24 cellular contexts compared by ENCODE assay signal in genomic region chr9:121818016-121818661, GRCh38.
"Had no signal": no experiment of that assay in that cellular context is flagged by ENCODE, and none has a peak within 500 bp of the region (broad histone marks: within the 10 kb centered on the region; RNA-seq: fewer than 3 reads in every experiment).

No MANE protein-coding gene starts in this region.

- H3K9me3 ChIP-seq: colonic mucosa, esophagus squamous epithelium, gastrocnemius medialis, pancreas, testis, upper lobe of left lung had no signal

- H3K4me1 Mint-ChIP-seq: activated CD4-positive, alpha-beta T cell treated with anti-CD3 and anti-CD28 coated beads for 36 hours; activated T-helper 17 cell treated with anti-CD3 and anti-CD28 coated beads, Interleukin-2, amount 50 U/mL, for 72 hours had no signal

- H3K27ac Mint-ChIP-seq: activated CD4-positive, alpha-beta T cell treated with anti-CD3 and anti-CD28 coated beads for 36 hours; activated naive CD4-positive, alpha-beta T cell treated with anti-CD3 and anti-CD28 coated beads, Interleukin-2, amount 50 U/mL, for 72 hours; activated T-cell treated with anti-CD3 and anti-CD28 coated beads, Interleukin-2, amount 50 U/mL, for 24 hours; activated T-helper 17 cell treated with anti-CD3 and anti-CD28 coated beads, Interleukin-2, amount 50 U/mL, for 72 hours; memory B cell; T-helper 1 cell treated with Interleukin-12 subunit alpha and Interleukin-12 subunit beta and Interleukin-4 antibody, amounts not matched to agents 30 μg/mL and 1 μg/mL, for 36 hours had no signal

- H3K4me3 ChIP-seq: colonic mucosa, esophagus squamous epithelium, gastrocnemius medialis, pancreas, testis, upper lobe of left lung had no signal

- H3K4me1 ChIP-seq: colonic mucosa, pancreas, testis had no signal

- H3K27ac ChIP-seq: brain microvascular endothelial cell, colonic mucosa, esophagus squamous epithelium, gastrocnemius medialis, pancreas, testis, upper lobe of left lung had no signal

- ATAC-seq: activated CD4-positive, alpha-beta T cell treated with anti-CD3 and anti-CD28 coated beads for 36 hours; activated naive CD4-positive, alpha-beta T cell treated with anti-CD3 and anti-CD28 coated beads, Interleukin-2, amount 50 U/mL, for 72 hours; activated T-helper 17 cell treated with anti-CD3 and anti-CD28 coated beads, Interleukin-2, amount 50 U/mL, for 72 hours; left cardiac atrium; pancreas; right cardiac atrium; WTC11 had no signal

- H3K4me3 Mint-ChIP-seq: activated CD4-positive, alpha-beta T cell treated with anti-CD3 and anti-CD28 coated beads for 36 hours; activated T-cell treated with anti-CD3 and anti-CD28 coated beads, Interleukin-2, amount 50 U/mL, for 24 hours; activated T-helper 17 cell treated with anti-CD3 and anti-CD28 coated beads, Interleukin-2, amount 50 U/mL, for 72 hours; memory B cell; naive B cell; T-helper 1 cell treated with Interleukin-12 subunit alpha and Interleukin-12 subunit beta and Interleukin-4 antibody, amounts not matched to agents 30 μg/mL and 1 μg/mL, for 36 hours; WTC11 had no signal

- H3K27me3 Mint-ChIP-seq: activated CD4-positive, alpha-beta T cell treated with anti-CD3 and anti-CD28 coated beads for 36 hours; activated T-cell treated with anti-CD3 and anti-CD28 coated beads, Interleukin-2, amount 50 U/mL, for 24 hours; activated T-helper 17 cell treated with anti-CD3 and anti-CD28 coated beads, Interleukin-2, amount 50 U/mL, for 72 hours had no signal

- H3K36me3 Mint-ChIP-seq: activated naive CD4-positive, alpha-beta T cell treated with anti-CD3 and anti-CD28 coated beads, Interleukin-2, amount 50 U/mL, for 72 hours; naive B cell; WTC11 had no signal

- DNase-seq: activated CD4-positive, alpha-beta T cell treated with anti-CD3 and anti-CD28 coated beads for 36 hours; activated CD4-positive, alpha-beta T cell treated with anti-CD3 and anti-CD28 coated beads, Interleukin-2, amount 50 U/mL, for 4 hours; activated CD8-positive, alpha-beta memory T cell treated with anti-CD3 and anti-CD28 coated beads for 24 hours; activated CD8-positive, alpha-beta memory T cell treated with anti-CD3 and anti-CD28 coated beads, Interleukin-2, amount 50 U/mL, for 4 hours; activated T-cell treated with anti-CD3 and anti-CD28 coated beads, Interleukin-2, amount 50 U/mL, for 24 hours; brain microvascular endothelial cell; central memory CD4-positive, alpha-beta T cell; colonic mucosa; esophagus squamous epithelium; gastrocnemius medialis; hypothalamus; left cardiac atrium; naive B cell; pancreas; right cardiac atrium; T1000; testis; upper lobe of left lung had no signal

- H3K9me3 Mint-ChIP-seq: activated naive CD4-positive, alpha-beta T cell treated with anti-CD3 and anti-CD28 coated beads, Interleukin-2, amount 50 U/mL, for 72 hours; activated T-cell treated with anti-CD3 and anti-CD28 coated beads, Interleukin-2, amount 50 U/mL, for 24 hours; activated T-helper 17 cell treated with anti-CD3 and anti-CD28 coated beads, Interleukin-2, amount 50 U/mL, for 72 hours; memory B cell; naive B cell; neural crest cell; T-helper 1 cell treated with Interleukin-12 subunit alpha and Interleukin-12 subunit beta and Interleukin-4 antibody, amounts not matched to agents 30 μg/mL and 1 μg/mL, for 36 hours; WTC11 had no signal

- H3K27me3 ChIP-seq: brain microvascular endothelial cell, colonic mucosa, esophagus squamous epithelium, gastrocnemius medialis, pancreas, testis, upper lobe of left lung had no signal
